6 cellular contexts compared by ENCODE assay signal in the genomic region with DNA sequence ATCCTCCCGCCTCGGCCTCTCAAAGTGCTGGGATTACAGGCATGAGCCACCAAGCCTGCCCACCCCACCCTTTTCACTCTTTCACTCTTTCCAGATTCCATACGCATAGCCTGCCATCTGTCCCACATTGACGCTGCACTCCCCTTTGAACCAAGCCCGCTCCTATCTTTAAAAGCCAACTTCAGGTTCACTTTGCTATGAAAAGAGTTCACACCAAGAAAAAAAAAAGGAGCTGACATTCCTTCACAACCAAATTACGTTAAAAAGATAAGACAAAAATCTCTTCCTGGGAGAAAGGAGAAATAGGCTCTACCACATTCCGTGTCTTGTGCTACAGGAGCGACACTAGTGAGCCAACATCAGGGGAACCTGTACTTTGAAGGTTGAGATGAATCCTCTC. TPM values are rescaled to one million over a fixed set of nuclear protein-coding genes. Genes with fewer than 3 reads are reported as not detected.
"Had no signal": no experiment of that assay in that cellular context is flagged by ENCODE, and none has a peak within 500 bp of the region (broad histone marks: within the 10 kb centered on the region; RNA-seq: fewer than 3 reads in every experiment).

No MANE protein-coding gene starts in this region.

- H3K4me3 ChIP-seq: K562 had no signal

- H3K4me1 Mint-ChIP-seq: IgD-negative memory B cell had no signal

- H3K27ac ChIP-seq: HL-60 had no signal

- ATAC-seq: K562 had no signal

- DNase-seq: IMR-90, KBM-7 had no signal

- H3K27ac Mint-ChIP-seq: IgD-negative memory B cell had no signal

- H3K4me3 Mint-ChIP-seq: IgD-negative memory B cell had no signal

RNA-seq across cellular contexts. Expression of a gene that starts 41.5 kb away (rescaled TPM):
- polyA plus RNA-seq: HepG2, IgD-negative memory B cell, IMR-90, K562 had no signal
